1 cellular context compared by ENCODE assay signal in genomic region chr5:78360674-78361225, GRCh38.
TF ChIP-seq lines count a peak whose summit lies in the region.

No MANE protein-coding gene starts in this region.

TF ChIP-seq in K562, 482 proteins besides CTCF, POLR2A, EP300 and RAD21 (continued from another document and continues in another):
- TF ChIP-seq RERE (CRISPR knock-in tag; IDR thresholded peaks at IDR 0.05; ENCODE audit: borderline replicate concordance) (0 out of 2 replicates have a peak, but pooled peaks have one; percentile 44), CHCHD3 (CRISPR knock-in tag; IDR thresholded peaks at IDR 0.05) (no peak), ZNF274 (IDR thresholded peaks at IDR 0.05; ENCODE audit: borderline replicate concordance, low read depth, low read length) (no peak), RBFOX2 (IDR thresholded peaks at IDR 0.05; ENCODE audit: low read depth, low read length) (peak; percentile 25; the same call in 1 of the 2 replicates), CBX8 (IDR thresholded peaks at IDR 0.05; ENCODE audit: borderline replicate concordance, extremely low read depth, low read depth, low read length, poor library complexity, severe bottlenecking) (no peak), ADNP (tag; IDR thresholded peaks at IDR 0.05) (0 out of 2 replicates have a peak, but pooled peaks have one; percentile 0), DNMT1 (IDR thresholded peaks at IDR 0.05) (no peak), CHD1 (IDR thresholded peaks at IDR 0.05; ENCODE audit: low read length) (no peak), SMAD2 (IDR thresholded peaks at IDR 0.05; ENCODE audit: low read depth, low read length) (no peak), GABPB2 (CRISPR knock-in tag; conservative IDR thresholded peaks at IDR 0.05) (no peak), LEF1 (IDR thresholded peaks at IDR 0.05) (no peak), NFE2L1 (tag; IDR thresholded peaks at IDR 0.05; ENCODE audit: borderline replicate concordance, low read depth) (no peak), GABPB1 (CRISPR knock-in tag; IDR thresholded peaks at IDR 0.05) (no peak), ZNF253 (CRISPR knock-in tag; conservative IDR thresholded peaks at IDR 0.05) (no peak), RFX5 (IDR thresholded peaks at IDR 0.05; ENCODE audit: low read depth, low read length) (0 out of 2 replicates have a peak, but pooled peaks have one; percentile 4), NFYB (IDR thresholded peaks at IDR 0.05; ENCODE audit: extremely low read depth, insufficient read length) (no peak), BCL6 (CRISPR knock-in tag; IDR thresholded peaks at IDR 0.05) (no peak), FOXM1 (IDR thresholded peaks at IDR 0.05; ENCODE audit: low read depth) (no peak), FOXM1 (CRISPR knock-in tag; IDR thresholded peaks at IDR 0.05; ENCODE audit: low read depth) (no peak), MYBL2 (IDR thresholded peaks at IDR 0.05; ENCODE audit: low read depth) (no peak), MYBL2 (CRISPR knock-in tag; IDR thresholded peaks at IDR 0.05; ENCODE audit: borderline replicate concordance) (no peak), FOXK1 (CRISPR knock-in tag; IDR thresholded peaks at IDR 0.05; ENCODE audit: borderline replicate concordance) (peak; percentile 60; the same call in 1 of the 2 replicates), ZNF696 (CRISPR knock-in tag; conservative IDR thresholded peaks at IDR 0.05) (no peak), ZNF764 (CRISPR knock-in tag; IDR thresholded peaks at IDR 0.05; ENCODE audit: low read depth) (no peak), ATF2 (CRISPR knock-in tag; IDR thresholded peaks at IDR 0.05) (no peak), VEZF1 (CRISPR knock-in tag; IDR thresholded peaks at IDR 0.05) (peak; percentile 72), MYNN (IDR thresholded peaks at IDR 0.05) (no peak), MYNN (CRISPR knock-in tag; IDR thresholded peaks at IDR 0.05) (no peak), PHF8 (IDR thresholded peaks at IDR 0.05; ENCODE audit: borderline replicate concordance, low read length) (peak; percentile 61; the same call in 1 of the 2 replicates), LCOR (CRISPR knock-in tag; IDR thresholded peaks at IDR 0.05) (0 out of 2 replicates have a peak, but pooled peaks have one; percentile 40), ZBTB26 (CRISPR knock-in tag; IDR thresholded peaks at IDR 0.05) (no peak), SAP30 (IDR thresholded peaks at IDR 0.05; ENCODE audit: borderline replicate concordance, insufficient read depth, low read depth, low read length, poor library complexity, severe bottlenecking) (peak; percentile 3), CREBBP (IDR thresholded peaks at IDR 0.05; ENCODE audit: low read depth, low read length) (no peak), NONO (IDR thresholded peaks at IDR 0.05; ENCODE audit: low read depth in 2 of 2, low read length in 1 of 2) (no peak), TAF1 (IDR thresholded peaks at IDR 0.05; ENCODE audit: control insufficient read depth, extremely low read depth, insufficient read depth, low read length, severe bottlenecking) (no peak), HMGXB4 (CRISPR knock-in tag; IDR thresholded peaks at IDR 0.05) (no peak), ZNF224 (CRISPR knock-in tag; IDR thresholded peaks at IDR 0.05) (no peak), NCOA1 (IDR thresholded peaks at IDR 0.05; ENCODE audit: low read depth) (no peak), ARNT (IDR thresholded peaks at IDR 0.05) (no peak), CHD4 (IDR thresholded peaks at IDR 0.05; ENCODE audit: insufficient read depth, insufficient replicate concordance, low read depth, low read length, poor library complexity, severe bottlenecking) (no peak), ZNF165 (CRISPR knock-in tag; IDR thresholded peaks at IDR 0.05; ENCODE audit: borderline replicate concordance) (0 out of 2 replicates have a peak, but pooled peaks have one; percentile 49), TSC22D4 (tag; IDR thresholded peaks at IDR 0.05) (no peak)
- TF ChIP-seq, protein P1, sequence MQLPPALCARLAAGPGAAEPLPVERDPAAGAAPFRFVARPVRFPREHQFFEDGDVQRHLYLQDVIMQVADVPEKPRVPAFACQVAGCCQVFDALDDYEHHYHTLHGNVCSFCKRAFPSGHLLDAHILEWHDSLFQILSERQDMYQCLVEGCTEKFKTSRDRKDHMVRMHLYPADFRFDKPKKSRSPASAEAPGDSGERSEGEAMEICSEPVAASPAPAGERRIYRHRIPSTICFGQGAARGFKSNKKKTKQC (CRISPR knock-in tag; IDR thresholded peaks at IDR 0.05) = 0 out of 2 replicates have a peak, but pooled peaks have one; percentile 50
- TF ChIP-seq, protein P2, sequence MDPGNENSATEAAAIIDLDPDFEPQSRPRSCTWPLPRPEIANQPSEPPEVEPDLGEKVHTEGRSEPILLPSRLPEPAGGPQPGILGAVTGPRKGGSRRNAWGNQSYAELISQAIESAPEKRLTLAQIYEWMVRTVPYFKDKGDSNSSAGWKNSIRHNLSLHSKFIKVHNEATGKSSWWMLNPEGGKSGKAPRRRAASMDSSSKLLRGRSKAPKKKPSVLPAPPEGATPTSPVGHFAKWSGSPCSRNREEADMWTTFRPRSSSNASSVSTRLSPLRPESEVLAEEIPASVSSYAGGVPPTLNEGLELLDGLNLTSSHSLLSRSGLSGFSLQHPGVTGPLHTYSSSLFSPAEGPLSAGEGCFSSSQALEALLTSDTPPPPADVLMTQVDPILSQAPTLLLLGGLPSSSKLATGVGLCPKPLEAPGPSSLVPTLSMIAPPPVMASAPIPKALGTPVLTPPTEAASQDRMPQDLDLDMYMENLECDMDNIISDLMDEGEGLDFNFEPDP (CRISPR knock-in tag; IDR thresholded peaks at IDR 0.05) = no peak
